8 cellular contexts compared by ENCODE assay signal in the genomic region with DNA sequence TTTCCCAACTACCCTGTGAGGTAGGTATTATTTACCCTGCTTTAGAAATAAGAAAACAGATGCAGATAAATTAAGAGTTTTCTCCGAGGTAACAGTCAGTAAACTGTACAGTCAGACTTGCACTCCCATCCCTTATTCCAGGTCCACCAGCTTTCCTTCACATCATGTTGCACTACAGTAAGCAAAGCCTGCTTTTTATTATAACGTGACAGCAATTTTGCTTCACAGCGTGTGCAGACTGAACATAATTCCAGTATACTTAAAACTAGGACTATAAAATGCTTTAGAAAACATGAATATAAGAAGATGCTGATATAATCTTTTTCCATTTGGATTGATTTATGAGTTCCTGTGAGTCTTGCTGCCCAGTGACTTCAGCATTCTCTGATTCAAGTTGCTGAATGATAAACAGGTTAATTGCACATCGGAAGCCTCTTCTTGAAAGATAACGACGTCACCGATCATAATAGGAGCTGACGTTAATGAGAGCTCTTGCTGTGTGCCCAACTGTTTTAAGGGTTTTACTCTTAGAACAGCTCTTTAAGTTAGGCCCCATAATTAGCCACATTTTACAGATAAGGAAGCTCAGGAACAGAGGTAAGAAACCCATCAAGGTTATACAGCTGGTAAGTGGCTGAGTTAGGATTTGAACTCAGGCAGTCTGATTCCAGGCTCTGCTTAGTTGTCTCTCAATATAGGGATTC. TPM values are rescaled to one million over a fixed set of nuclear protein-coding genes. Genes with fewer than 3 reads are reported as not detected.
A peak's percentile ranks its signal among the peaks of the same experiment; 100 is the strongest.
DNase-seq lines count a peak whose midpoint lies in the region; ATAC-seq and TF ChIP-seq lines count a peak whose summit lies in the region.

No MANE protein-coding gene starts in this region.

- intact Hi-C loops in tibial artery (cut with DNase I; ENCODE audit: low total_unique reads) = loop anchor here (10.0 kb wide), 2 partner anchors 133 to 1613 kb away; partner anchors contain the start of genes DHRS11 and RAD51D

- H3K9me3 ChIP-seq in adipocyte (ENCODE audit: control insufficient read depth, low read length) = no peaks in the 10 kb centered on the region
- H3K9me3 ChIP-seq in tibial artery = no peaks in the 10 kb centered on the region

- peak; percentile 0 for DNase-seq in COLO668 (lab: John Stamatoyannopoulos, UW; ENCODE audit: unreplicated experiment)
- peak; percentile 54 for DNase-seq in adipocyte (ENCODE audit: low read depth)
- no peak for DNase-seq in tibial artery
- DNase-seq in DMS114 treated with DMSO at 0.1 percent for 48 hours (lab: John Stamatoyannopoulos, UW; ENCODE audit: unreplicated experiment) = no peak

- H3K27me3 Mint-ChIP-seq in IgD-negative memory B cell = no peaks in the 10 kb centered on the region

- ATAC-seq in HG03175 (IDR thresholded peaks at IDR 0.05; ENCODE audit: unreplicated experiment) (no peak), GM19395 (IDR thresholded peaks at IDR 0.05; ENCODE audit: unreplicated experiment) (no peak)

- H3K36me3 ChIP-seq in adipocyte (ENCODE audit: control insufficient read depth, insufficient read depth, low read length, severe bottlenecking) (no peaks in the 10 kb centered on the region), tibial artery (peaks cover 9 to 30% (median 11%) of the 10 kb centered on the region in 3 donors)

- no peaks in the 10 kb centered on the region for H3K9me3 Mint-ChIP-seq in IgD-negative memory B cell

- peaks cover 18% of the 10 kb centered on the region for H3K4me1 ChIP-seq in adipocyte (ENCODE audit: control insufficient read depth, insufficient read depth, low read length)
- peaks cover 0 to 30% (median 18%) of the 10 kb centered on the region in 4 donors for H3K4me1 ChIP-seq in tibial artery

- peak overlapping the region; percentile 88 to 97 (median 96) for H3K27ac Mint-ChIP-seq in IgD-negative memory B cell

- TF ChIP-seq CTCF in tibial artery (IDR thresholded peaks at IDR 0.05) = no peak

- H3K36me3 Mint-ChIP-seq in IgD-negative memory B cell = peaks cover 2% of the 10 kb centered on the region

- H3K27me3 ChIP-seq in adipocyte (replicated peaks; ENCODE audit: control insufficient read depth, insufficient read depth, low read length) (no peaks in the 10 kb centered on the region), layer of hippocampus (ENCODE audit: control insufficient read depth, insufficient read depth, low read length) (no peaks in the 10 kb centered on the region), tibial artery (no peaks in the 10 kb centered on the region)

- H3K4me3 Mint-ChIP-seq in IgD-negative memory B cell = peak overlapping the region; percentile 90 to 98 (median 96)

- peak overlapping the region; percentile 96 for H3K9ac ChIP-seq in adipocyte (ENCODE audit: low read length)

- H3K27ac ChIP-seq in layer of hippocampus (ENCODE audit: low read depth, low read length) (peak overlapping the region; percentile 96), tibial artery (peak overlapping the region; percentile 97 to 99)

- H3K4me3 ChIP-seq in adipocyte (ENCODE audit: low read length) = peak overlapping the region; percentile 84
- H3K4me3 ChIP-seq in tibial artery = peak overlapping the region; percentile 86 to 92

- peaks cover 21 to 28% (median 22%) of the 10 kb centered on the region in 3 donors for H3K4me1 Mint-ChIP-seq in IgD-negative memory B cell

RNA-seq across cellular contexts. Expression of gene LIG3, which starts 1.4 kb away (rescaled TPM):
- polyA plus RNA-seq in IgD-negative memory B cell = 15.2 TPM

RNA-seq across cellular contexts. Expression of gene ZNF830, which starts 20.4 kb away (rescaled TPM):
- 22.7 TPM for polyA plus RNA-seq in IgD-negative memory B cell

RNA-seq across cellular contexts. Expression of gene CCT6B, which starts 20.4 kb away (rescaled TPM):
- 2.8 TPM for polyA plus RNA-seq in IgD-negative memory B cell

Comparison
In these comparisons a context has a peak if more than half of its experiments do, and no peak if none do; other contexts are left out.
1. DNase-seq: peak in COLO668 (single experiment) and adipocyte (single experiment); none in tibial artery (0 of 2) and DMS114 treated with DMSO at 0.1 percent for 48 hours (single experiment).